ENCODE assay signal across 21 cellular contexts in genomic region chr4:94833394-94833793, GRCh38.
"Had no signal": no experiment of that assay in that cellular context is flagged by ENCODE, and none has a peak within 500 bp of the region (broad histone marks: within the 10 kb centered on the region; RNA-seq: fewer than 3 reads in every experiment).

No MANE protein-coding gene starts in this region.

- H3K9me3 Mint-ChIP-seq: central memory CD8-positive, alpha-beta T cell; natural killer cell treated with Interleukin-12 subunit alpha and Interleukin-12 subunit beta and Interleukin-15 and Interleukin-18, amount 100 ng/mL, for 72 hours; stimulated activated naive B cell treated with anti-CD40 and anti-IgM and Interleukin-4, amounts not matched to agents 10 μg/mL and 1 μg/mL and 100 μg/mL, for 72 hours; stimulated activated naive CD8-positive, alpha-beta T cell treated with anti-CD3 and anti-CD28 coated beads, Interleukin-15, amount 100 ng/mL, for 72 hours had no signal

- H3K4me3 ChIP-seq: hepatocyte, lung, psoas muscle, sigmoid colon, thoracic aorta, transverse colon had no signal

- H3K79me2 ChIP-seq: hepatocyte had no signal

- H3K4me1 Mint-ChIP-seq: central memory CD8-positive, alpha-beta T cell; stimulated activated naive B cell treated with anti-CD40 and anti-IgM and Interleukin-4, amounts not matched to agents 10 μg/mL and 1 μg/mL and 100 μg/mL, for 72 hours; stimulated activated naive CD8-positive, alpha-beta T cell treated with anti-CD3 and anti-CD28 coated beads, Interleukin-15, amount 100 ng/mL, for 72 hours had no signal

- H3K27ac ChIP-seq: hepatocyte, psoas muscle, sigmoid colon, thoracic aorta, transverse colon had no signal

- H3K27ac Mint-ChIP-seq: natural killer cell treated with Interleukin-12 subunit alpha and Interleukin-12 subunit beta and Interleukin-15 and Interleukin-18, amount 100 ng/mL, for 72 hours; stimulated activated naive B cell treated with anti-CD40 and anti-IgM and Interleukin-4, amounts not matched to agents 10 μg/mL and 1 μg/mL and 100 μg/mL, for 72 hours; stimulated activated naive CD8-positive, alpha-beta T cell treated with anti-CD3 and anti-CD28 coated beads, Interleukin-15, amount 100 ng/mL, for 72 hours had no signal

- DNase-seq: effector memory CD4-positive, alpha-beta T cell; foreskin melanocyte; head of caudate nucleus; left colon; left ventricle myocardium superior; mesenchymal stem cell; midbrain; psoas muscle; sigmoid colon; stimulated activated CD4-positive, alpha-beta T cell treated with anti-CD3 and anti-CD28 coated beads, Interleukin-2, amount 100 ng/mL, for 24 hours; stimulated activated CD4-positive, alpha-beta T cell treated with anti-CD3 and anti-CD28 coated beads, Interleukin-4, amount 100 ng/mL, for 4 hours; stimulated activated naive B cell treated with anti-CD40 and anti-IgM and Interleukin-4, amounts not matched to agents 10 μg/mL and 1 μg/mL and 100 μg/mL, for 72 hours; stimulated activated naive CD8-positive, alpha-beta T cell treated with anti-CD3 and anti-CD28 coated beads, Interleukin-15, amount 100 ng/mL, for 72 hours; transverse colon had no signal

- H3K27me3 Mint-ChIP-seq: central memory CD8-positive, alpha-beta T cell; natural killer cell treated with Interleukin-12 subunit alpha and Interleukin-12 subunit beta and Interleukin-15 and Interleukin-18, amount 100 ng/mL, for 72 hours; stimulated activated naive B cell treated with anti-CD40 and anti-IgM and Interleukin-4, amounts not matched to agents 10 μg/mL and 1 μg/mL and 100 μg/mL, for 72 hours; stimulated activated naive CD8-positive, alpha-beta T cell treated with anti-CD3 and anti-CD28 coated beads, Interleukin-15, amount 100 ng/mL, for 72 hours had no signal

- H3K9me3 ChIP-seq: psoas muscle, sigmoid colon, thoracic aorta, transverse colon had no signal

- H3K36me3 ChIP-seq: sigmoid colon, thoracic aorta, transverse colon had no signal

- H3K4me3 Mint-ChIP-seq: central memory CD8-positive, alpha-beta T cell; natural killer cell treated with Interleukin-12 subunit alpha and Interleukin-12 subunit beta and Interleukin-15 and Interleukin-18, amount 100 ng/mL, for 72 hours; stimulated activated naive B cell treated with anti-CD40 and anti-IgM and Interleukin-4, amounts not matched to agents 10 μg/mL and 1 μg/mL and 100 μg/mL, for 72 hours; stimulated activated naive CD8-positive, alpha-beta T cell treated with anti-CD3 and anti-CD28 coated beads, Interleukin-15, amount 100 ng/mL, for 72 hours had no signal

- ATAC-seq: esophagus mucosa; left colon; left ventricle myocardium superior; natural killer cell treated with Interleukin-12 subunit alpha and Interleukin-12 subunit beta and Interleukin-15 and Interleukin-18, amount 100 ng/mL, for 72 hours; psoas muscle; stimulated activated naive B cell treated with anti-CD40 and anti-IgM and Interleukin-4, amounts not matched to agents 10 μg/mL and 1 μg/mL and 100 μg/mL, for 72 hours; stimulated activated naive CD8-positive, alpha-beta T cell treated with anti-CD3 and anti-CD28 coated beads, Interleukin-15, amount 100 ng/mL, for 72 hours had no signal

- H3K36me3 Mint-ChIP-seq: natural killer cell treated with Interleukin-12 subunit alpha and Interleukin-12 subunit beta and Interleukin-15 and Interleukin-18, amount 100 ng/mL, for 72 hours; stimulated activated naive B cell treated with anti-CD40 and anti-IgM and Interleukin-4, amounts not matched to agents 10 μg/mL and 1 μg/mL and 100 μg/mL, for 72 hours had no signal

- H3K27me3 ChIP-seq: hepatocyte, sigmoid colon, transverse colon had no signal

- H3K4me1 ChIP-seq: psoas muscle, sigmoid colon, transverse colon had no signal

- H2AFZ ChIP-seq: hepatocyte had no signal

- H3K4me2 ChIP-seq: hepatocyte had no signal

- FAIRE-seq: endometrium had no signal
